ENCODE assay signal across 1 cellular context in the genomic region with DNA sequence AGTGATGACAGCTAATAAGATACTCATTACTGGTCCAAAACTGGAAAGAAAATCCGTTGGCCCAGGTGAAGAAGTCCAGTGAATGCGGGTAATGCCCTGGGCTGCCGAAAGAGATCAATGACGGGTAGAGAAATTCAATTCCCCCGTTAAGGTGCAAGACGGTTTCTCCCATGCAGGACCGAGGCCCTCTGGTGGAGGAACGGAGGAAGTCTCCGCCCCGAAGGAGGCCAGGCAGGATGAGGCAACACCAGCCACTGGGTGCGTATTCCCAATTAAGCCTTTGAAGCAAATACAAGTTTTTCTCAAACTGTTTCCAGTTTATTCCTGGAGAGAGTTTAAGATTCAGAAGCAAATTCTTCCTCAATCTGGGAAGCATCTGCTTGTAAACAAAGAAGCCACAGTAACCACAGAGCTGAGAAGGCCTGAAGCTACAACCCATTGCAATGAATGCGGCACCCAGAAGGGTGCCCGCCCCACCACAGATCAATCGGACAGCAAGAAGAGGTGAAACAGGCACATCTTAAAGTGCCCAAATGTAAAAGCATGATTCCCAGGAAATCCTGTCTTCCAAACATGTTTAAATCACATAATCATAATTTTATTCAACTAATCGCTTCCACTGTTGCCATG.
TF ChIP-seq lines count a peak whose summit lies in the region.

No MANE protein-coding gene starts in this region.

TF ChIP-seq in HepG2, 621 proteins besides CTCF, POLR2A, EP300 and RAD21 (continued from another document and continues in another):
- TF ChIP-seq KDM2A (CRISPR knock-in tag; IDR thresholded peaks at IDR 0.05; ENCODE audit: borderline replicate concordance, low read depth) (peak; percentile 75; the same call in 1 of the 2 replicates), DNMT1 (CRISPR knock-in tag; IDR thresholded peaks at IDR 0.05) (no peak), ZNF367 (CRISPR knock-in tag; IDR thresholded peaks at IDR 0.05; ENCODE audit: borderline replicate concordance) (no peak), TARDBP (CRISPR knock-in tag; IDR thresholded peaks at IDR 0.05) (0 out of 2 replicates have a peak, but pooled peaks have one; percentile 23), NCOA2 (CRISPR knock-in tag; IDR thresholded peaks at IDR 0.05) (no peak), HNF4G (IDR thresholded peaks at IDR 0.05; ENCODE audit: borderline replicate concordance, low read depth, low read length) (no peak), HNF4G (CRISPR knock-in tag; IDR thresholded peaks at IDR 0.05; ENCODE audit: borderline replicate concordance, low read depth) (no peak), TEAD3 (CRISPR knock-in tag; optimal IDR thresholded peaks at IDR 0.05; ENCODE audit: borderline replicate concordance) (peak; percentile 15), MIXL1 (CRISPR knock-in tag; IDR thresholded peaks at IDR 0.05) (no peak), SAP130 (CRISPR knock-in tag; IDR thresholded peaks at IDR 0.05; ENCODE audit: low read depth) (0 out of 2 replicates have a peak, but pooled peaks have one; percentile 21), HMGXB4 (CRISPR knock-in tag; IDR thresholded peaks at IDR 0.05; ENCODE audit: borderline replicate concordance in 1 of 2, low read depth in 1 of 2) (0 out of 4 replicates have a peak, but pooled peaks of 1 of the 2 experiments have one; percentile 51), TOPORS (CRISPR knock-in tag; IDR thresholded peaks at IDR 0.05) (no peak), MEIS1 (CRISPR knock-in tag; IDR thresholded peaks at IDR 0.05; ENCODE audit: borderline replicate concordance) (no peak), PAF1 (CRISPR knock-in tag; IDR thresholded peaks at IDR 0.05) (no peak), KDM5B (CRISPR knock-in tag; IDR thresholded peaks at IDR 0.05; ENCODE audit: borderline replicate concordance) (no peak), TP53 (CRISPR knock-in tag; conservative IDR thresholded peaks at IDR 0.05) (no peak), STAG1 (CRISPR knock-in tag; IDR thresholded peaks at IDR 0.05) (peak; percentile 96), HINFP (CRISPR knock-in tag; IDR thresholded peaks at IDR 0.05; ENCODE audit: low read depth) (no peak), PITX1 (CRISPR knock-in tag; IDR thresholded peaks at IDR 0.05) (no peak), PPARG (CRISPR knock-in tag; conservative IDR thresholded peaks at IDR 0.05) (no peak), ZNF569 (CRISPR knock-in tag; IDR thresholded peaks at IDR 0.05; ENCODE audit: borderline replicate concordance) (no peak), AGO2 (optimal IDR thresholded peaks at IDR 0.05; ENCODE audit: low read depth, low read length) (no peak), ZNF510 (CRISPR knock-in tag; IDR thresholded peaks at IDR 0.05; ENCODE audit: low read depth) (no peak), CEBPB (IDR thresholded peaks at IDR 0.05; ENCODE audit: borderline replicate concordance, low read depth, low read length) (peak; percentile 86), ZNF713 (CRISPR knock-in tag; IDR thresholded peaks at IDR 0.05) (no peak), ZNF205 (CRISPR knock-in tag; IDR thresholded peaks at IDR 0.05) (no peak), GATAD2A (CRISPR knock-in tag; IDR thresholded peaks at IDR 0.05) (peak; percentile 19; the same call in 1 of the 2 replicates), FOXO1 (CRISPR knock-in tag; IDR thresholded peaks at IDR 0.05) (no peak), SPEN (CRISPR knock-in tag; IDR thresholded peaks at IDR 0.05; ENCODE audit: low read depth) (no peak), SSRP1 (CRISPR knock-in tag; IDR thresholded peaks at IDR 0.05) (no peak)
- TF ChIP-seq, protein P1, sequence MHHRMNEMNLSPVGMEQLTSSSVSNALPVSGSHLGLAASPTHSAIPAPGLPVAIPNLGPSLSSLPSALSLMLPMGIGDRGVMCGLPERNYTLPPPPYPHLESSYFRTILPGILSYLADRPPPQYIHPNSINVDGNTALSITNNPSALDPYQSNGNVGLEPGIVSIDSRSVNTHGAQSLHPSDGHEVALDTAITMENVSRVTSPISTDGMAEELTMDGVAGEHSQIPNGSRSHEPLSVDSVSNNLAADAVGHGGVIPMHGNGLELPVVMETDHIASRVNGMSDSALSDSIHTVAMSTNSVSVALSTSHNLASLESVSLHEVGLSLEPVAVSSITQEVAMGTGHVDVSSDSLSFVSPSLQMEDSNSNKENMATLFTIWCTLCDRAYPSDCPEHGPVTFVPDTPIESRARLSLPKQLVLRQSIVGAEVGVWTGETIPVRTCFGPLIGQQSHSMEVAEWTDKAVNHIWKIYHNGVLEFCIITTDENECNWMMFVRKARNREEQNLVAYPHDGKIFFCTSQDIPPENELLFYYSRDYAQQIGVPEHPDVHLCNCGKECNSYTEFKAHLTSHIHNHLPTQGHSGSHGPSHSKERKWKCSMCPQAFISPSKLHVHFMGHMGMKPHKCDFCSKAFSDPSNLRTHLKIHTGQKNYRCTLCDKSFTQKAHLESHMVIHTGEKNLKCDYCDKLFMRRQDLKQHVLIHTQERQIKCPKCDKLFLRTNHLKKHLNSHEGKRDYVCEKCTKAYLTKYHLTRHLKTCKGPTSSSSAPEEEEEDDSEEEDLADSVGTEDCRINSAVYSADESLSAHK (CRISPR knock-in tag; IDR thresholded peaks at IDR 0.05; ENCODE audit: borderline replicate concordance) = no peak
- TF ChIP-seq, protein P2, sequence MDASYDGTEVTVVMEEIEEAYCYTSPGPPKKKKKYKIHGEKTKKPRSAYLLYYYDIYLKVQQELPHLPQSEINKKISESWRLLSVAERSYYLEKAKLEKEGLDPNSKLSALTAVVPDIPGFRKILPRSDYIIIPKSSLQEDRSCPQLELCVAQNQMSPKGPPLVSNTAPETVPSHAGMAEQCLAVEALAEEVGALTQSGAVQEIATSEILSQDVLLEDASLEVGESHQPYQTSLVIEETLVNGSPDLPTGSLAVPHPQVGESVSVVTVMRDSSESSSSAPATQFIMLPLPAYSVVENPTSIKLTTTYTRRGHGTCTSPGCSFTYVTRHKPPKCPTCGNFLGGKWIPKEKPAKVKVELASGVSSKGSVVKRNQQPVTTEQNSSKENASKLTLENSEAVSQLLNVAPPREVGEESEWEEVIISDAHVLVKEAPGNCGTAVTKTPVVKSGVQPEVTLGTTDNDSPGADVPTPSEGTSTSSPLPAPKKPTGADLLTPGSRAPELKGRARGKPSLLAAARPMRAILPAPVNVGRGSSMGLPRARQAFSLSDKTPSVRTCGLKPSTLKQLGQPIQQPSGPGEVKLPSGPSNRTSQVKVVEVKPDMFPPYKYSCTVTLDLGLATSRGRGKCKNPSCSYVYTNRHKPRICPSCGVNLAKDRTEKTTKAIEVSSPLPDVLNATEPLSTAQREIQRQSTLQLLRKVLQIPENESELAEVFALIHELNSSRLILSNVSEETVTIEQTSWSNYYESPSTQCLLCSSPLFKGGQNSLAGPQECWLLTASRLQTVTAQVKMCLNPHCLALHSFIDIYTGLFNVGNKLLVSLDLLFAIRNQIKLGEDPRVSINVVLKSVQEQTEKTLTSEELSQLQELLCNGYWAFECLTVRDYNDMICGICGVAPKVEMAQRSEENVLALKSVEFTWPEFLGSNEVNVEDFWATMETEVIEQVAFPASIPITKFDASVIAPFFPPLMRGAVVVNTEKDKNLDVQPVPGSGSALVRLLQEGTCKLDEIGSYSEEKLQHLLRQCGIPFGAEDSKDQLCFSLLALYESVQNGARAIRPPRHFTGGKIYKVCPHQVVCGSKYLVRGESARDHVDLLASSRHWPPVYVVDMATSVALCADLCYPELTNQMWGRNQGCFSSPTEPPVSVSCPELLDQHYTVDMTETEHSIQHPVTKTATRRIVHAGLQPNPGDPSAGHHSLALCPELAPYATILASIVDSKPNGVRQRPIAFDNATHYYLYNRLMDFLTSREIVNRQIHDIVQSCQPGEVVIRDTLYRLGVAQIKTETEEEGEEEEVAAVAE (CRISPR knock-in tag; IDR thresholded peaks at IDR 0.05; ENCODE audit: borderline replicate concordance) = peak; percentile 19; the same call in 1 of the 2 replicates
- TF ChIP-seq, protein P3, sequence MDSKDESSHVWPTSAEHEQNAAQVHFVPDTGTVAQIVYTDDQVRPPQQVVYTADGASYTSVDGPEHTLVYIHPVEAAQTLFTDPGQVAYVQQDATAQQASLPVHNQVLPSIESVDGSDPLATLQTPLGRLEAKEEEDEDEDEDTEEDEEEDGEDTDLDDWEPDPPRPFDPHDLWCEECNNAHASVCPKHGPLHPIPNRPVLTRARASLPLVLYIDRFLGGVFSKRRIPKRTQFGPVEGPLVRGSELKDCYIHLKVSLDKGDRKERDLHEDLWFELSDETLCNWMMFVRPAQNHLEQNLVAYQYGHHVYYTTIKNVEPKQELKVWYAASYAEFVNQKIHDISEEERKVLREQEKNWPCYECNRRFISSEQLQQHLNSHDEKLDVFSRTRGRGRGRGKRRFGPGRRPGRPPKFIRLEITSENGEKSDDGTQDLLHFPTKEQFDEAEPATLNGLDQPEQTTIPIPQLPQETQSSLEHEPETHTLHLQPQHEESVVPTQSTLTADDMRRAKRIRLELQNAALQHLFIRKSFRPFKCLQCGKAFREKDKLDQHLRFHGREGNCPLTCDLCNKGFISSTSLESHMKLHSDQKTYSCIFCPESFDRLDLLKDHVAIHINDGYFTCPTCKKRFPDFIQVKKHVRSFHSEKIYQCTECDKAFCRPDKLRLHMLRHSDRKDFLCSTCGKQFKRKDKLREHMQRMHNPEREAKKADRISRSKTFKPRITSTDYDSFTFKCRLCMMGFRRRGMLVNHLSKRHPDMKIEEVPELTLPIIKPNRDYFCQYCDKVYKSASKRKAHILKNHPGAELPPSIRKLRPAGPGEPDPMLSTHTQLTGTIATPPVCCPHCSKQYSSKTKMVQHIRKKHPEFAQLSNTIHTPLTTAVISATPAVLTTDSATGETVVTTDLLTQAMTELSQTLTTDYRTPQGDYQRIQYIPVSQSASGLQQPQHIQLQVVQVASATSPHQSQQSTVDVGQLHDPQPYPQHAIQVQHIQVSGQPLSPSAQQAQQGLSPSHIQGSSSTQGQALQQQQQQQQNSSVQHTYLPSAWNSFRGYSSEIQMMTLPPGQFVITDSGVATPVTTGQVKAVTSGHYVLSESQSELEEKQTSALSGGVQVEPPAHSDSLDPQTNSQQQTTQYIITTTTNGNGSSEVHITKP (CRISPR knock-in tag; IDR thresholded peaks at IDR 0.05; ENCODE audit: low read depth) = 0 out of 2 replicates have a peak, but pooled peaks have one; percentile 25
- TF ChIP-seq, protein P4, sequence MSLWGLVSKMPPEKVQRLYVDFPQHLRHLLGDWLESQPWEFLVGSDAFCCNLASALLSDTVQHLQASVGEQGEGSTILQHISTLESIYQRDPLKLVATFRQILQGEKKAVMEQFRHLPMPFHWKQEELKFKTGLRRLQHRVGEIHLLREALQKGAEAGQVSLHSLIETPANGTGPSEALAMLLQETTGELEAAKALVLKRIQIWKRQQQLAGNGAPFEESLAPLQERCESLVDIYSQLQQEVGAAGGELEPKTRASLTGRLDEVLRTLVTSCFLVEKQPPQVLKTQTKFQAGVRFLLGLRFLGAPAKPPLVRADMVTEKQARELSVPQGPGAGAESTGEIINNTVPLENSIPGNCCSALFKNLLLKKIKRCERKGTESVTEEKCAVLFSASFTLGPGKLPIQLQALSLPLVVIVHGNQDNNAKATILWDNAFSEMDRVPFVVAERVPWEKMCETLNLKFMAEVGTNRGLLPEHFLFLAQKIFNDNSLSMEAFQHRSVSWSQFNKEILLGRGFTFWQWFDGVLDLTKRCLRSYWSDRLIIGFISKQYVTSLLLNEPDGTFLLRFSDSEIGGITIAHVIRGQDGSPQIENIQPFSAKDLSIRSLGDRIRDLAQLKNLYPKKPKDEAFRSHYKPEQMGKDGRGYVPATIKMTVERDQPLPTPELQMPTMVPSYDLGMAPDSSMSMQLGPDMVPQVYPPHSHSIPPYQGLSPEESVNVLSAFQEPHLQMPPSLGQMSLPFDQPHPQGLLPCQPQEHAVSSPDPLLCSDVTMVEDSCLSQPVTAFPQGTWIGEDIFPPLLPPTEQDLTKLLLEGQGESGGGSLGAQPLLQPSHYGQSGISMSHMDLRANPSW (CRISPR knock-in tag; IDR thresholded peaks at IDR 0.05; ENCODE audit: borderline replicate concordance) = no peak
- TF ChIP-seq, protein P5, sequence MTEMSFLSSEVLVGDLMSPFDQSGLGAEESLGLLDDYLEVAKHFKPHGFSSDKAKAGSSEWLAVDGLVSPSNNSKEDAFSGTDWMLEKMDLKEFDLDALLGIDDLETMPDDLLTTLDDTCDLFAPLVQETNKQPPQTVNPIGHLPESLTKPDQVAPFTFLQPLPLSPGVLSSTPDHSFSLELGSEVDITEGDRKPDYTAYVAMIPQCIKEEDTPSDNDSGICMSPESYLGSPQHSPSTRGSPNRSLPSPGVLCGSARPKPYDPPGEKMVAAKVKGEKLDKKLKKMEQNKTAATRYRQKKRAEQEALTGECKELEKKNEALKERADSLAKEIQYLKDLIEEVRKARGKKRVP (CRISPR knock-in tag; IDR thresholded peaks at IDR 0.05) = peak in 1 of 2 experiments; percentile 60; a peak in 2 of 4 replicates
- TF ChIP-seq, protein P6, sequence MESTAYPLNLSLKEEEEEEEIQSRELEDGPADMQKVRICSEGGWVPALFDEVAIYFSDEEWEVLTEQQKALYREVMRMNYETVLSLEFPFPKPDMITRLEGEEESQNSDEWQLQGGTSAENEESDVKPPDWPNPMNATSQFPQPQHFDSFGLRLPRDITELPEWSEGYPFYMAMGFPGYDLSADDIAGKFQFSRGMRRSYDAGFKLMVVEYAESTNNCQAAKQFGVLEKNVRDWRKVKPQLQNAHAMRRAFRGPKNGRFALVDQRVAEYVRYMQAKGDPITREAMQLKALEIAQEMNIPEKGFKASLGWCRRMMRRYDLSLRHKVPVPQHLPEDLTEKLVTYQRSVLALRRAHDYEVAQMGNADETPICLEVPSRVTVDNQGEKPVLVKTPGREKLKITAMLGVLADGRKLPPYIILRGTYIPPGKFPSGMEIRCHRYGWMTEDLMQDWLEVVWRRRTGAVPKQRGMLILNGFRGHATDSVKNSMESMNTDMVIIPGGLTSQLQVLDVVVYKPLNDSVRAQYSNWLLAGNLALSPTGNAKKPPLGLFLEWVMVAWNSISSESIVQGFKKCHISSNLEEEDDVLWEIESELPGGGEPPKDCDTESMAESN (CRISPR knock-in tag; conservative IDR thresholded peaks at IDR 0.05) = no peak
